ENCODE assay signal across 8 cellular contexts in the genomic region with DNA sequence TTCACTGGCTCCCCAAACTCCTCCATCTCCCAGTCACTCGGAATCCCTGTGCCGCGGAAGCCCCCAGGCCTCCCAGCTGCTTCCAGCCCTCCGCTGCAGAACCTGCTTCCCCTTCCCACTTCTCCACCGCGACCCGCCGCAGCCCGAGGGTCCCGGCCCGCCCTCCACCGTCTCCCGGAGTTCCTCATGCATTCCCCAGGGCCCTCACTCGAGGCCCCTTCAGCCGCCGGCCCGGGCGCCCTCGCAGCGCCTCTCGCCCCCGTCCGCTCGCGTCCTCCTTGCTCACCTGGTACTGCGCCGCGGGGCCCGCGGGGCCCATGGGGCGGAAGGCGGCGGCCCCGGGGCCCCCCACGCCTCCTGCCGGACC. TPM values are rescaled to one million over a fixed set of nuclear protein-coding genes. Genes with fewer than 3 reads are reported as not detected.
DNase-seq lines count a peak whose midpoint lies in the region; ATAC-seq, FAIRE-seq and TF ChIP-seq lines count a peak whose summit lies in the region.

No MANE protein-coding gene starts in this region.

- H3K36me3 ChIP-seq in DND-41 (ENCODE audit: insufficient read depth, low read length) (peaks cover 24% of the 10 kb centered on the region), K562 (ENCODE audit: control insufficient read depth, insufficient read depth, low read length) (peaks cover 25% of the 10 kb centered on the region; the same call in 2 of the 3 replicates), right lobe of liver (no peaks in the 10 kb centered on the region), thymus (ENCODE audit: control insufficient read depth, insufficient read depth) (peaks cover 8% of the 10 kb centered on the region)

- H3K27ac ChIP-seq in DND-41 (ENCODE audit: low read length) (peak overlapping the region; percentile 87), K562 (ENCODE audit: extremely low read depth, low read depth, low read length) (peak overlapping the region; percentile 86), right lobe of liver (peak overlapping the region; percentile 74 to 92 (median 83)), thymus (ENCODE audit: low read depth) (peak overlapping the region; percentile 95)

- TF ChIP-seq POLR2A in K562 (conservative IDR thresholded peaks at IDR 0.05) (no peak), right lobe of liver (IDR thresholded peaks at IDR 0.05) (no peak)

- peak overlapping the region; percentile 72 for H2AFZ ChIP-seq in DND-41 (ENCODE audit: low read depth, low read length)
- peak overlapping the region; percentile 53; the same call in 1 of the 2 replicates for H2AFZ ChIP-seq in K562 (ENCODE audit: low read depth, low read length)

- intact Hi-C loops in K562 (cut with micrococcal nuclease) (loop anchor here (2.0 to 10.0 kb wide), 3 partner anchors 69 to 407 kb away; a partner anchor contains a TSS), right lobe of liver (cut with DNase I) (no loop called here)

- POLR2A ChIA-PET in K562 (lab: Yijun Ruan, JAX), result interaction anchor here (0.6 to 5.8 kb wide), 5 partner anchors 9 to 1332 kb away, joined by 3 to 66 read pairs (median 8); a partner anchor contains a TSS

- no TSS peak for BruUV-seq in K562 (replicated peaks; lab: Mats Ljungman, UMichigan)

- in situ Hi-C loops in K562 (cut with MboI), result loop anchor here (25.0 kb wide), 1 partner anchor 405 kb away; a partner anchor contains a TSS

- no peak for TF ChIP-seq EP300 in Ishikawa (IDR thresholded peaks at IDR 0.05; ENCODE audit: borderline replicate concordance)
- no peak for TF ChIP-seq EP300 in K562 (IDR thresholded peaks at IDR 0.05; ENCODE audit: low read length)

- TF ChIP-seq CTCF in DND-41 (IDR thresholded peaks at IDR 0.05; ENCODE audit: borderline replicate concordance, extremely low read depth, low read length, poor library complexity, severe bottlenecking) (no peak), K562 (IDR thresholded peaks at IDR 0.05 in 2 of 3, conservative IDR thresholded peaks at IDR 0.05 in 1 of 3; ENCODE audit: insufficient read depth in 2 of 3, low read depth in 1 of 3, low read length in 3 of 3) (no peak), right lobe of liver (IDR thresholded peaks at IDR 0.05) (no peak)

- peak overlapping the region; percentile 94 for H3K9ac ChIP-seq in DND-41 (ENCODE audit: low read depth, low read length)
- peak overlapping the region; percentile 93 to 98 for H3K9ac ChIP-seq in K562 (ENCODE audit: insufficient read depth in 1 of 2, low read depth in 2 of 2, low read length in 2 of 2)

- H3K4me2 ChIP-seq in DND-41 (ENCODE audit: insufficient read depth, low read length) (peak overlapping the region; percentile 99), K562 (ENCODE audit: insufficient read depth, low read length) (peak overlapping the region; percentile 96)

- peak; percentile 48 for DNase-seq in DND-41
- no peak for DNase-seq in K562 (ENCODE audit: extremely low read depth in 1 of 4, low spot score in 3 of 4)
- DNase-seq in right lobe of liver, result peak in 2 of 3 donors; percentile 60 to 70
- no peak for DNase-seq in mesenteric fat pad (ENCODE audit: low spot score)
- DNase-seq in activated effector memory CD4-positive, alpha-beta T cell treated with Interleukin-2 at 50 U/mL for 16 hours, result no peak

- H3K4me3 ChIP-seq in DND-41 (ENCODE audit: low read depth in 1 of 2, low read length in 2 of 2), result peak overlapping the region; percentile 69 to 98
- peak overlapping the region; percentile 95 for H3K4me3 ChIP-seq in K562
- peak overlapping the region; percentile 72 to 91 (median 90) for H3K4me3 ChIP-seq in right lobe of liver
- peak overlapping the region; percentile 89 for H3K4me3 ChIP-seq in thymus (ENCODE audit: low read length)

- H3K4me1 ChIP-seq in DND-41 (ENCODE audit: insufficient read depth, low read length), result peaks cover 36% of the 10 kb centered on the region
- peaks cover 23 to 51% of the 10 kb centered on the region in 2 experiments for H3K4me1 ChIP-seq in K562 (replicated peaks in 1 of 2; ENCODE audit: control insufficient read depth in 2 of 2, insufficient read depth in 2 of 2, low read length in 2 of 2)
- peaks cover 3 to 49% (median 27%) of the 10 kb centered on the region in 4 donors for H3K4me1 ChIP-seq in right lobe of liver
- peaks cover 23% of the 10 kb centered on the region for H3K4me1 ChIP-seq in thymus (ENCODE audit: control insufficient read depth, insufficient read depth, low read length)

- CTCF ChIA-PET in K562 (lab: Yijun Ruan, JAX; ENCODE audit: low intra/inter-chr PET ratio), result no interaction called here

- no peak for TF ChIP-seq RAD21 in Ishikawa (IDR thresholded peaks at IDR 0.05; ENCODE audit: low read depth)
- no peak for TF ChIP-seq RAD21 in K562 (CRISPR knock-in tag; conservative IDR thresholded peaks at IDR 0.05 in 1 of 2, IDR thresholded peaks at IDR 0.05 in 1 of 2)

- H3K9me1 ChIP-seq in K562 (ENCODE audit: control insufficient read depth, insufficient read depth, low read length), result no peaks in the 10 kb centered on the region

- H3K27me3 ChIP-seq in DND-41 (ENCODE audit: insufficient read depth, low read length, poor library complexity), result no peaks in the 10 kb centered on the region
- H3K27me3 ChIP-seq in K562 (ENCODE audit: control insufficient read depth in 2 of 2, insufficient read depth in 2 of 2, low read length in 2 of 2), result no peaks in the 10 kb centered on the region
- no peaks in the 10 kb centered on the region for H3K27me3 ChIP-seq in right lobe of liver
- H3K27me3 ChIP-seq in thymus (ENCODE audit: control insufficient read depth, insufficient read depth), result no peaks in the 10 kb centered on the region

- ATAC-seq in DND-41 (ENCODE audit: insufficient read depth, low read depth) (peak; percentile 16), GM21360 (IDR thresholded peaks at IDR 0.05; ENCODE audit: unreplicated experiment) (peak; percentile 17), K562 (peak; percentile 14; the same call in 2 of the 3 replicates), right lobe of liver (peak in 1 of 4 donors; percentile 0)

- no peaks in the 10 kb centered on the region for H3K9me3 ChIP-seq in DND-41 (ENCODE audit: insufficient read depth, low read length, severe bottlenecking)
- H3K9me3 ChIP-seq in K562 (replicated peaks; ENCODE audit: control insufficient read depth, insufficient read depth, low read depth, low read length), result no peaks in the 10 kb centered on the region
- H3K9me3 ChIP-seq in right lobe of liver, result peaks cover 0 to 3% (median 0%) of the 10 kb centered on the region in 4 donors
- no peaks in the 10 kb centered on the region for H3K9me3 ChIP-seq in thymus (ENCODE audit: control insufficient read depth)

- no peak for FAIRE-seq in K562 (lab: Jason Lieb, UNC)

- WGBS in K562 (ENCODE audit: insufficient coverage, low coverage, missing lambda C conversion rate), result 0% methylated on average over 14 of the region's 36 CpGs
- WGBS in right lobe of liver (ENCODE audit: insufficient coverage, low coverage, low lambda C conversion rate, missing lambda C conversion rate), result 0% methylated on average over 13 of the region's 36 CpGs
- under 1% methylated on average over 36 of the region's 36 CpGs for WGBS in thymus

- H3K79me2 ChIP-seq in DND-41 (ENCODE audit: insufficient read depth, low read length) (peaks cover 55% of the 10 kb centered on the region), K562 (ENCODE audit: control insufficient read depth, insufficient read depth, low read length) (peaks cover 57% of the 10 kb centered on the region)

- peaks cover 45% of the 10 kb centered on the region for H4K20me1 ChIP-seq in DND-41 (ENCODE audit: insufficient read depth, low read length)
- no peaks in the 10 kb centered on the region for H4K20me1 ChIP-seq in K562 (replicated peaks; ENCODE audit: control insufficient read depth, insufficient read depth, low read length)

RNA-seq across cellular contexts. Expression of a gene that starts 0.3 kb away (rescaled TPM):
- total RNA-seq in K562 (2011; cell fraction: chromatin; rRNA removed; ENCODE audit: low replicate concordance), result 74.3 and 178 TPM in 2 replicates
- total RNA-seq in K562 (2011; cell fraction: nucleolus; rRNA removed), result 107 and 112 TPM in 2 replicates
- total RNA-seq in K562 (2011; cell fraction: nucleoplasm; rRNA removed), result 75.0 and 77.1 TPM in 2 replicates
- total RNA-seq in K562 (2014; rRNA removed) (114 and 126 TPM in 2 replicates), K562 (2014; rRNA removed; fragmentation: Illumina TruSeq; extraction: Trizol) (62.5 and 73.1 TPM in 2 replicates), K562 (2015; rRNA removed; fragmentation: Illumina TruSeq; extraction: Trizol) (90.3 and 91.1 TPM in 2 replicates), K562 (2021) (92.0 and 101 TPM in 2 replicates), right lobe of liver (10 to 100 TPM; 23.8 to 94.5 (median 59.5) TPM), mesenteric fat pad (57.4 TPM)
- polyA plus RNA-seq in K562 (2011; rRNA removed) (86.3 and 101 TPM in 2 replicates), K562 (2014; fragmentation: Illumina TruSeq; extraction: Trizol) (94.8 and 110 TPM in 2 replicates), K562 (2014; fragmentation: Nextera tagmentation; extraction: Ambion mirVana) (1 to 10 TPM; 1.7 to 5.7 TPM), K562 (2014; rRNA removed) (84.2 and 95.7 TPM in 2 replicates), thymus (68.9 TPM)
- polyA plus RNA-seq in K562 (2011; cell fraction: cytosol; rRNA removed), result 87.5 and 128 TPM in 2 replicates
- 135 and 148 TPM in 2 replicates for polyA plus RNA-seq in K562 (2011; cell fraction: nucleus; rRNA removed)
- 75.4 and 102 TPM in 2 replicates for polyA plus RNA-seq in K562 (2012)
- 54.4 and 63.4 TPM in 2 replicates for polyA minus RNA-seq in K562 (2011; rRNA and poly(A)+ RNA removed)
- 50.4 and 64.0 TPM in 2 replicates for polyA minus RNA-seq in K562 (2011; cell fraction: cytosol; rRNA and poly(A)+ RNA removed)
- polyA minus RNA-seq in K562 (2011; cell fraction: nucleus; rRNA and poly(A)+ RNA removed), result 50.4 and 59.0 TPM in 2 replicates

RNA-seq across cellular contexts. Expression of a gene that starts 14.7 kb away (rescaled TPM):
- total RNA-seq in K562 (2011; cell fraction: chromatin; rRNA removed; ENCODE audit: low replicate concordance), result 162 and 231 TPM in 2 replicates
- 125 and 132 TPM in 2 replicates for total RNA-seq in K562 (2011; cell fraction: nucleolus; rRNA removed)
- total RNA-seq in K562 (2011; cell fraction: nucleoplasm; rRNA removed), result 98.4 and 106 TPM in 2 replicates
- total RNA-seq in K562 (2014; rRNA removed) (54.9 and 65.6 TPM in 2 replicates), K562 (2014; rRNA removed; fragmentation: Illumina TruSeq; extraction: Trizol) (50.1 and 54.0 TPM in 2 replicates), K562 (2015; rRNA removed; fragmentation: Illumina TruSeq; extraction: Trizol) (60.7 and 62.2 TPM in 2 replicates), K562 (2021) (46.1 and 51.8 TPM in 2 replicates), right lobe of liver (10 to 100 TPM; 12.9 to 25.9 (median 19.0) TPM), mesenteric fat pad (28.8 TPM)
- polyA plus RNA-seq in K562 (2011; rRNA removed) (36.0 and 42.1 TPM in 2 replicates), K562 (2014; fragmentation: Illumina TruSeq; extraction: Trizol) (52.6 and 56.6 TPM in 2 replicates), K562 (2014; fragmentation: Nextera tagmentation; extraction: Ambion mirVana) (10 to 100 TPM; 18.0 to 49.3 TPM), K562 (2014; rRNA removed) (48.5 and 52.4 TPM in 2 replicates), thymus (21.0 TPM)
- 33.3 and 42.2 TPM in 2 replicates for polyA plus RNA-seq in K562 (2011; cell fraction: cytosol; rRNA removed)
- polyA plus RNA-seq in K562 (2011; cell fraction: nucleus; rRNA removed), result 46.6 and 60.4 TPM in 2 replicates
- 23.3 and 47.3 TPM in 2 replicates for polyA plus RNA-seq in K562 (2012)
- 51.5 and 77.3 TPM in 2 replicates for polyA minus RNA-seq in K562 (2011; rRNA and poly(A)+ RNA removed)
- 20.1 and 38.2 TPM in 2 replicates for polyA minus RNA-seq in K562 (2011; cell fraction: cytosol; rRNA and poly(A)+ RNA removed)
- 56.4 and 69.9 TPM in 2 replicates for polyA minus RNA-seq in K562 (2011; cell fraction: nucleus; rRNA and poly(A)+ RNA removed)

RNA-seq across cellular contexts. Expression of a gene that starts 14.9 kb away (rescaled TPM):
- 149 and 229 TPM in 2 replicates for total RNA-seq in K562 (2011; cell fraction: chromatin; rRNA removed; ENCODE audit: low replicate concordance)
- 136 and 141 TPM in 2 replicates for total RNA-seq in K562 (2011; cell fraction: nucleolus; rRNA removed)
- total RNA-seq in K562 (2011; cell fraction: nucleoplasm; rRNA removed), result 117 and 138 TPM in 2 replicates
- 89.2 and 115 TPM in 2 replicates for total RNA-seq in K562 (2014; rRNA removed)
- total RNA-seq in K562 (2014; rRNA removed; fragmentation: Illumina TruSeq; extraction: Trizol), result 106 and 108 TPM in 2 replicates
- 110 and 114 TPM in 2 replicates for total RNA-seq in K562 (2015; rRNA removed; fragmentation: Illumina TruSeq; extraction: Trizol)
- total RNA-seq in K562 (2021), result 140 and 161 TPM in 2 replicates
- 138 and 200 TPM in 2 replicates for polyA plus RNA-seq in K562 (2011; rRNA removed)
- polyA plus RNA-seq in K562 (2011; cell fraction: cytosol; rRNA removed), result 136 and 152 TPM in 2 replicates
- polyA plus RNA-seq in K562 (2011; cell fraction: nucleus; rRNA removed), result 155 and 167 TPM in 2 replicates
- polyA plus RNA-seq in K562 (2012), result 137 and 204 TPM in 2 replicates
- 181 and 184 TPM in 2 replicates for polyA plus RNA-seq in K562 (2014; fragmentation: Illumina TruSeq; extraction: Trizol)
- polyA plus RNA-seq in K562 (2014; fragmentation: Nextera tagmentation; extraction: Ambion mirVana), result 100 to 1,000 TPM; 159 to 393 TPM
- polyA plus RNA-seq in K562 (2014; rRNA removed), result 247 and 261 TPM in 2 replicates
- 260 and 357 TPM in 2 replicates for polyA minus RNA-seq in K562 (2011; rRNA and poly(A)+ RNA removed)
- polyA minus RNA-seq in K562 (2011; cell fraction: cytosol; rRNA and poly(A)+ RNA removed), result 83.3 and 103 TPM in 2 replicates
- 64.4 and 99.7 TPM in 2 replicates for polyA minus RNA-seq in K562 (2011; cell fraction: nucleus; rRNA and poly(A)+ RNA removed)
- total RNA-seq in right lobe of liver, result 10 to 100 TPM; 52.7 to 70.9 (median 66.5) TPM
- polyA plus RNA-seq in thymus, result 179 TPM
- 115 TPM for total RNA-seq in mesenteric fat pad

RNA-seq across cellular contexts. Expression of a gene that starts 31.3 kb away (rescaled TPM):
- not detected in 2 replicates for total RNA-seq in K562 (2011; cell fraction: chromatin; rRNA removed; ENCODE audit: low replicate concordance)
- total RNA-seq in K562 (2011; cell fraction: nucleolus; rRNA removed), result not detected in 2 replicates
- not detected in 2 replicates for total RNA-seq in K562 (2011; cell fraction: nucleoplasm; rRNA removed)
- total RNA-seq in K562 (2014; rRNA removed) (not detected in 2 replicates), K562 (2014; rRNA removed; fragmentation: Illumina TruSeq; extraction: Trizol) (not detected in 2 replicates), K562 (2015; rRNA removed; fragmentation: Illumina TruSeq; extraction: Trizol) (not detected in 2 replicates), K562 (2021) (not detected in 2 replicates), right lobe of liver (not detected), mesenteric fat pad (not detected)
- polyA plus RNA-seq in K562 (2011; rRNA removed) (not detected in 2 replicates), K562 (2014; fragmentation: Illumina TruSeq; extraction: Trizol) (not detected in 2 replicates), K562 (2014; fragmentation: Nextera tagmentation; extraction: Ambion mirVana) (not detected), K562 (2014; rRNA removed) (not detected in 2 replicates), thymus (11.2 TPM)
- not detected in 2 replicates for polyA plus RNA-seq in K562 (2011; cell fraction: cytosol; rRNA removed)
- polyA plus RNA-seq in K562 (2011; cell fraction: nucleus; rRNA removed), result not detected in 2 replicates
- 0.17 and 0.39 TPM in 2 replicates for polyA plus RNA-seq in K562 (2012)
- polyA minus RNA-seq in K562 (2011; rRNA and poly(A)+ RNA removed), result not detected in 2 replicates
- polyA minus RNA-seq in K562 (2011; cell fraction: cytosol; rRNA and poly(A)+ RNA removed), result not detected in 2 replicates
- not detected in 2 replicates for polyA minus RNA-seq in K562 (2011; cell fraction: nucleus; rRNA and poly(A)+ RNA removed)

RNA-seq across cellular contexts. Expression of a gene that starts 39.6 kb away (rescaled TPM):
- not detected in 2 replicates for total RNA-seq in K562 (2011; cell fraction: chromatin; rRNA removed; ENCODE audit: low replicate concordance)
- not detected in 2 replicates for total RNA-seq in K562 (2011; cell fraction: nucleolus; rRNA removed)
- total RNA-seq in K562 (2011; cell fraction: nucleoplasm; rRNA removed), result not detected in 2 replicates
- total RNA-seq in K562 (2014; rRNA removed) (not detected in 2 replicates), K562 (2014; rRNA removed; fragmentation: Illumina TruSeq; extraction: Trizol) (not detected in 2 replicates), K562 (2015; rRNA removed; fragmentation: Illumina TruSeq; extraction: Trizol) (not detected in 2 replicates), K562 (2021) (not detected in 2 replicates), right lobe of liver (not detected), mesenteric fat pad (not detected)
- polyA plus RNA-seq in K562 (2011; rRNA removed) (not detected in 2 replicates), K562 (2014; fragmentation: Illumina TruSeq; extraction: Trizol) (not detected in 2 replicates), K562 (2014; fragmentation: Nextera tagmentation; extraction: Ambion mirVana) (not detected), K562 (2014; rRNA removed) (0.18 TPM in 1 of 2 replicates, not detected in the other), thymus (1.2 TPM)
- polyA plus RNA-seq in K562 (2011; cell fraction: cytosol; rRNA removed), result not detected in 2 replicates
- polyA plus RNA-seq in K562 (2011; cell fraction: nucleus; rRNA removed), result not detected in 2 replicates
- not detected in 2 replicates for polyA plus RNA-seq in K562 (2012)
- not detected in 2 replicates for polyA minus RNA-seq in K562 (2011; rRNA and poly(A)+ RNA removed)
- polyA minus RNA-seq in K562 (2011; cell fraction: cytosol; rRNA and poly(A)+ RNA removed), result not detected in 2 replicates
- not detected in 2 replicates for polyA minus RNA-seq in K562 (2011; cell fraction: nucleus; rRNA and poly(A)+ RNA removed)

Comparison
In these comparisons a context has a peak if more than half of its experiments do, and no peak if none do; other contexts are left out.
1. DNase-seq: peak in DND-41 (single experiment) and right lobe of liver (2 of 3); none in K562 (0 of 4), mesenteric fat pad (single experiment) and activated effector memory CD4-positive, alpha-beta T cell treated with Interleukin-2 at 50 U/mL for 16 hours (single experiment).
2. Peak in every context shown above with its lines, with median percentiles within 50 percentile points of each other: H3K27ac ChIP-seq and H3K4me3 ChIP-seq.